10 cellular contexts compared by ENCODE assay signal in genomic region chr17:47891545-47892088, GRCh38.
"Had no signal": no experiment of that assay in that cellular context is flagged by ENCODE, and none has a peak within 500 bp of the region (broad histone marks: within the 10 kb centered on the region; RNA-seq: fewer than 3 reads in every experiment).

No MANE protein-coding gene starts in this region.

- H3K27ac Mint-ChIP-seq: activated T-cell treated with anti-CD3 and anti-CD28 coated beads, Interleukin-2, amount 50 U/mL, for 24 hours; effector memory CD8-positive, alpha-beta T cell had no signal

- DNase-seq: activated CD4-positive, alpha-beta T cell treated with anti-CD3 and anti-CD28 coated beads for 4 hours; activated effector memory CD4-positive, alpha-beta T cell treated with Interleukin-2 at 50 U/mL for 16 hours; activated T-cell treated with anti-CD3 and anti-CD28 coated beads, Interleukin-2, amount 50 U/mL, for 24 hours; cerebellar nuclear complex; dermis blood vessel endothelial cell; effector memory CD8-positive, alpha-beta T cell; foreskin keratinocyte; sigmoid colon; spleen had no signal

- H3K27me3 Mint-ChIP-seq: activated T-cell treated with anti-CD3 and anti-CD28 coated beads, Interleukin-2, amount 50 U/mL, for 24 hours; effector memory CD8-positive, alpha-beta T cell had no signal

- H3K9me3 Mint-ChIP-seq: activated T-cell treated with anti-CD3 and anti-CD28 coated beads, Interleukin-2, amount 50 U/mL, for 24 hours; effector memory CD8-positive, alpha-beta T cell had no signal

- ATAC-seq: effector memory CD8-positive, alpha-beta T cell; foreskin keratinocyte; heart left ventricle had no signal

- H3K4me3 Mint-ChIP-seq: activated T-cell treated with anti-CD3 and anti-CD28 coated beads, Interleukin-2, amount 50 U/mL, for 24 hours; effector memory CD8-positive, alpha-beta T cell had no signal
